In the genomic region with DNA sequence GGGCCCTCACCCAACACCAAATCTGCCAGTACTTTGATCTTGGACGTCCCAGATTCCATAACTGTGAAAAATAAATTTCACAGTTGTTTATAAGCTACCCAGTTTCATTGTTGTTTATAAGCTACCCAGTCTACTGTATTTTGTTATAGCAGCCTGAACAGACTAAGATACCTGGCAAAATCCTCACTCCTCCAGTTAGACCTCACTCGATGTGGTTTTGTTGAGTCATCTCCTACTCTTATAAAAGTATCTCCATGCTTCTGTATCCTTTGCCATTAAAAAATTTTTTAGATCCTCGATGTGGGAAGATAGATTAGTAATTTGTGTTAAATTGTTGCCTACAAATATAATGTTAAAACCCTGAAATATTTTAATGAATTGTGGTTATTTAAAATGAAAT, we compare ENCODE assay signal across 3 cellular contexts.
"Had no signal": no experiment of that assay in that cellular context is flagged by ENCODE, and none has a peak within 500 bp of the region (broad histone marks: within the 10 kb centered on the region; RNA-seq: fewer than 3 reads in every experiment).

No MANE protein-coding gene starts in this region.

- H3K4me3 ChIP-seq: GM12878 had no signal

- DNase-seq: GDM1, GF-D8 had no signal

- ATAC-seq: GM12878 had no signal
